Comparison of ENCODE assay signal across 8 cellular contexts in genomic region chr15:89556413-89557262, GRCh38. TPM values are rescaled to one million over a fixed set of nuclear protein-coding genes. Genes with fewer than 3 reads are reported as not detected.
DNase-seq lines count a peak whose midpoint lies in the region; ATAC-seq and TF ChIP-seq lines count a peak whose summit lies in the region.

No MANE protein-coding gene starts in this region.

- H3K4me2 ChIP-seq in mammary epithelial cell (ENCODE audit: insufficient read depth, low read depth, low read length), result no peak overlapping the region

- H3K79me2 ChIP-seq in mammary epithelial cell (ENCODE audit: insufficient read depth, low read length), result no peaks in the 10 kb centered on the region

- H3K36me3 ChIP-seq in cardiac muscle cell, result no peaks in the 10 kb centered on the region
- H3K36me3 ChIP-seq in mammary epithelial cell (ENCODE audit: insufficient read depth, low read length), result no peaks in the 10 kb centered on the region

- H3K4me3 ChIP-seq in cardiac muscle cell (no peak overlapping the region), mammary epithelial cell (replicated peaks in 1 of 3; ENCODE audit: insufficient read depth in 1 of 3, low read depth in 2 of 3, low read length in 3 of 3) (no peak overlapping the region)

- peak; percentile 78 for TF ChIP-seq CTCF in cardiac muscle cell (IDR thresholded peaks at IDR 0.05; ENCODE audit: low read depth, low read length)
- peak; percentile 80 to 82 for TF ChIP-seq CTCF in mammary epithelial cell (conservative IDR thresholded peaks at IDR 0.05 in 1 of 2, IDR thresholded peaks at IDR 0.05 in 1 of 2; ENCODE audit: extremely low read depth in 1 of 2, insufficient read depth in 1 of 2, low read depth in 1 of 2, low read length in 2 of 2)

- H3K4me1 ChIP-seq in cardiac muscle cell (ENCODE audit: low read depth) (no peaks in the 10 kb centered on the region), mammary epithelial cell (ENCODE audit: insufficient read depth, low read length) (no peaks in the 10 kb centered on the region)

- WGBS in mammary epithelial cell (ENCODE audit: low coverage, missing lambda C conversion rate), result 22% methylated on average over 6 of the region's 9 CpGs

- no peak for ATAC-seq in HG02885 (IDR thresholded peaks at IDR 0.05; ENCODE audit: poor library complexity, unreplicated experiment)

- H3K9ac ChIP-seq in mammary epithelial cell (ENCODE audit: insufficient read depth, low read length), result no peak overlapping the region

- H2AFZ ChIP-seq in mammary epithelial cell (ENCODE audit: low read depth, low read length), result peak overlapping the region; percentile 41

- H3K9me3 ChIP-seq in cardiac muscle cell (ENCODE audit: low read depth) (no peaks in the 10 kb centered on the region), mammary epithelial cell (replicated peaks; ENCODE audit: insufficient read depth, low read length) (no peaks in the 10 kb centered on the region)

- no peak overlapping the region for H3K27ac ChIP-seq in cardiac muscle cell
- H3K27ac ChIP-seq in mammary epithelial cell (ENCODE audit: insufficient read depth, low read depth, low read length), result no peak overlapping the region

- no TSS peak for BruUV-seq in mammary epithelial cell (replicated peaks; lab: Mats Ljungman, UMichigan)

- H3K27me3 ChIP-seq in cardiac muscle cell (no peaks in the 10 kb centered on the region), mammary epithelial cell (ENCODE audit: insufficient read depth, low read length) (no peaks in the 10 kb centered on the region)

- CTCF ChIA-PET in mammary epithelial cell (lab: Charles Lee; ENCODE audit: low non-redundant PET), result no interaction called here

- in situ Hi-C loops in mammary epithelial cell (cut with MboI; ENCODE audit: low sequenced_read_pairs in 2 of 2), result loop anchor here (10.0 to 25.0 kb wide), 2 partner anchors 62 to 119 kb away; partner anchors contain the start of gene RHCG (in 2 of the 2)

- DNase-seq in cardiac muscle cell (ENCODE audit: low read depth in 1 of 2, low spot score in 1 of 2) (peak; percentile 85), cardiac septum (ENCODE audit: low spot score) (no peak), NCI-H128 (lab: John Stamatoyannopoulos, UW; ENCODE audit: unreplicated experiment) (peak; percentile 38), T follicular helper cell (ENCODE audit: low read depth) (peak; percentile 14), mammary epithelial cell (peak; percentile 63), islet precursor cell (peak; percentile 78)
- peak; percentile 23 for DNase-seq in stimulated activated CD4-positive, alpha-beta T cell treated with anti-CD3 and anti-CD28 coated beads, Interleukin-4, amount 100 ng/mL, for 1 hour

- dilution Hi-C loops in mammary epithelial cell (cut with HindIII; ENCODE audit: low sequenced_read_pairs), result no loop called here

- intact Hi-C loops in cardiac septum (cut with DNase I) (no loop called here), mammary epithelial cell (cut with micrococcal nuclease) (loop anchor here (1.0 to 5.0 kb wide), 4 partner anchors 41 to 199 kb away; no protein-coding TSS in a partner anchor)

- no peaks in the 10 kb centered on the region for H4K20me1 ChIP-seq in mammary epithelial cell (ENCODE audit: insufficient read depth, low read length)

RNA-seq across cellular contexts. Expression of gene TICRR, which starts 18.6 kb away (rescaled TPM):
- total RNA-seq in cardiac muscle cell, result 3.8 and 11.0 TPM in 2 replicates
- polyA plus RNA-seq in cardiac muscle cell, result 2.7 and 5.6 TPM in 2 replicates
- 0.03 TPM for total RNA-seq in cardiac septum
- total RNA-seq in mammary epithelial cell, result 10 to 100 TPM in 1 of 2 donors, under 1 TPM in 1; 0.67 to 13.7 TPM
- polyA plus RNA-seq in mammary epithelial cell, result 8.3 TPM
- polyA minus RNA-seq in mammary epithelial cell, result 34.1 TPM
